ENCODE assay signal across 8 cellular contexts in genomic region chr20:2651772-2652723, GRCh38. TPM values are rescaled to one million over a fixed set of nuclear protein-coding genes. Genes with fewer than 3 reads are reported as not detected.
A peak's percentile ranks its signal among the peaks of the same experiment; 100 is the strongest.
DNase-seq lines count a peak whose midpoint lies in the region; ATAC-seq and TF ChIP-seq lines count a peak whose summit lies in the region.

NOP56 (plus strand) TSS chr20:2652632; CDS start chr20:2652661, 29 bp downstream.

- peak; percentile 88 for DNase-seq in AG10803 (ENCODE audit: low read depth)
- DNase-seq in NCI-H510A (lab: John Stamatoyannopoulos, UW), result peak; percentile 95
- peak; percentile 92 for DNase-seq in activated CD4-positive, alpha-beta T cell treated with anti-CD3 and anti-CD28 coated beads for 1 hour
- DNase-seq in cerebellar nuclear complex (lab: John Stamatoyannopoulos, UW), result peak; percentile 14 to 49
- peak; percentile 23 for DNase-seq in kidney epithelial cell (ENCODE audit: low read depth)
- peak; percentile 94 for DNase-seq in stimulated activated CD4-positive, alpha-beta T cell treated with anti-CD3 and anti-CD28 coated beads, Interleukin-15, amount 100 ng/mL, for 24 hours

- TF ChIP-seq CTCF in AG10803 (conservative IDR thresholded peaks at IDR 0.05; ENCODE audit: low read length) (no peak), kidney epithelial cell (IDR thresholded peaks at IDR 0.05; ENCODE audit: insufficient read depth, low read length, poor library complexity, severe bottlenecking) (no peak)

- no peaks in the 10 kb centered on the region for H3K27me3 ChIP-seq in kidney epithelial cell (ENCODE audit: control insufficient read depth, insufficient read depth, low read length)

- ATAC-seq in GM19043 (IDR thresholded peaks at IDR 0.05; ENCODE audit: low read depth, unreplicated experiment) (peak; percentile 75), HG03354 (IDR thresholded peaks at IDR 0.05; ENCODE audit: poor library complexity, severe bottlenecking, unreplicated experiment) (peak; percentile 89)

- H3K4me3 ChIP-seq in AG10803 (ENCODE audit: low read length), result peak within 1 kb of the TSS; percentile 98
- peak within 1 kb of the TSS; percentile 93 for H3K4me3 ChIP-seq in kidney epithelial cell (ENCODE audit: low read depth, low read length)

- peaks cover 9% of the 10 kb centered on the region for H3K36me3 ChIP-seq in kidney epithelial cell (ENCODE audit: control insufficient read depth, insufficient read depth, low read length)

RNA-seq across cellular contexts. Expression of gene NOP56, which starts in this region (rescaled TPM):
- total RNA-seq in kidney epithelial cell, result 141 and 142 TPM in 2 replicates

Comparison
In these comparisons a context has a peak if more than half of its experiments do, and no peak if none do; other contexts are left out.
1. Peak in every context shown above with its lines: DNase-seq, ATAC-seq and H3K4me3 ChIP-seq.
2. DNase-seq: peak in every context shown above with its lines; median percentile 95 in NCI-H510A; 94 in stimulated activated CD4-positive, alpha-beta T cell treated with anti-CD3 and anti-CD28 coated beads, Interleukin-15, amount 100 ng/mL, for 24 hours; 92 in activated CD4-positive, alpha-beta T cell treated with anti-CD3 and anti-CD28 coated beads for 1 hour; 88 in AG10803; 32 in cerebellar nuclear complex; 23 in kidney epithelial cell.